In genomic region chr19:46784262-46785053, GRCh38 we compare ENCODE assay signal across 8 cellular contexts. TPM values are rescaled to one million over a fixed set of nuclear protein-coding genes. Genes with fewer than 3 reads are reported as not detected.
DNase-seq lines count a peak whose midpoint lies in the region; ATAC-seq, FAIRE-seq and TF ChIP-seq lines count a peak whose summit lies in the region.

No MANE protein-coding gene starts in this region.

- POLR2A ChIA-PET in A673 (lab: Charles Lee; ENCODE audit: low non-redundant PET), result interaction anchor here (0.6 kb wide), 1 partner anchor 460 kb away, joined by 3 read pairs; no protein-coding TSS in a partner anchor

- intact Hi-C loops in A673 (cut with micrococcal nuclease; ENCODE audit: unreplicated experiment), result loop anchor here (5.0 to 10.0 kb wide), 3 partner anchors 68 to 348 kb away; partner anchors contain the start of genes AP2S1, SAE1 and ZC3H4

- peak; percentile 82 for FAIRE-seq in GM12891 (lab: Jason Lieb, UNC)

- no TSS peak for BruUV-seq in A673 (replicated peaks; lab: Mats Ljungman, UMichigan)

- H3K27me3 ChIP-seq in A673 (replicated peaks; ENCODE audit: insufficient read depth, low read depth, low read length, poor library complexity) (no peaks in the 10 kb centered on the region), iPS-18a (ENCODE audit: control insufficient read depth, insufficient read depth, low read length) (peaks cover 3% of the 10 kb centered on the region)

- ATAC-seq in SK-N-SH treated with all-trans-retinoic acid at 6 μM for 48 hours (peak; percentile 33), HG03565 (IDR thresholded peaks at IDR 0.05; ENCODE audit: unreplicated experiment) (no peak)

- DNase-seq in A673 (ENCODE audit: low spot score) (peak; percentile 95), GM12891 (ENCODE audit: insufficient read length, low spot score) (peak; percentile 72), KG1 (lab: John Stamatoyannopoulos, UW) (peak; percentile 83), amniotic stem cell (lab: John Stamatoyannopoulos, UW) (peak; percentile 78)
- peak; percentile 47 to 69 (median 68) for DNase-seq in stimulated activated CD4-positive, alpha-beta T cell treated with anti-CD3 and anti-CD28 coated beads, Interleukin-12 subunit alpha, Interleukin-12 subunit beta, amount 100 ng/mL, for 48 hours (ENCODE audit: low read depth in 2 of 3, low spot score in 1 of 3)

- CTCF ChIA-PET in A673 (lab: Charles Lee), result interaction anchor here (0.6 to 0.7 kb wide), 2 partner anchors 18 to 509 kb away, joined by 3 read pairs; no protein-coding TSS in a partner anchor

- H3K9me3 ChIP-seq in A673 (ENCODE audit: low read depth, low read length, poor library complexity, severe bottlenecking) (no peaks in the 10 kb centered on the region), iPS-18a (ENCODE audit: control insufficient read depth, low read depth, low read length) (no peaks in the 10 kb centered on the region)

- peak overlapping the region; percentile 98 for H3K9ac ChIP-seq in iPS-18a (ENCODE audit: low read length)

- TF ChIP-seq POLR2A in GM12891 (IDR thresholded peaks at IDR 0.05; ENCODE audit: low read depth, low read length), result 0 out of 2 replicates have a peak, but pooled peaks have one; percentile 35

- H3K4me1 ChIP-seq in A673 (ENCODE audit: insufficient read depth, low read length, poor library complexity, severe bottlenecking) (peaks cover 24% of the 10 kb centered on the region), iPS-18a (ENCODE audit: control insufficient read depth, low read depth, low read length) (peaks cover 12% of the 10 kb centered on the region)

- H3K4me3 ChIP-seq in A673 (ENCODE audit: low read depth, low read length, poor library complexity, severe bottlenecking) (peak overlapping the region; percentile 99), iPS-18a (ENCODE audit: low read length) (peak overlapping the region; percentile 85)

- peak; percentile 54 for TF ChIP-seq CTCF in A673 (conservative IDR thresholded peaks at IDR 0.05; ENCODE audit: low read depth, low read length)

- H3K36me3 ChIP-seq in A673 (ENCODE audit: insufficient read depth, low read length, poor library complexity, severe bottlenecking) (peaks cover 57% of the 10 kb centered on the region), iPS-18a (ENCODE audit: control insufficient read depth, low read depth, low read length) (peaks cover 42% of the 10 kb centered on the region)

- peak overlapping the region; percentile 92 for H3K27ac ChIP-seq in A673 (ENCODE audit: low read depth, low read length, poor library complexity, severe bottlenecking)
- H3K27ac ChIP-seq in iPS-18a (ENCODE audit: low read length), result peak overlapping the region; percentile 87

TF ChIP-seq in GM12891, 5 proteins besides CTCF, POLR2A, EP300 and RAD21:
- TF ChIP-seq PAX5 (IDR thresholded peaks at IDR 0.05; ENCODE audit: insufficient read depth, low read length, severe bottlenecking) (no peak), POLR2AphosphoS5 (IDR thresholded peaks at IDR 0.05; ENCODE audit: low read depth, low read length) (peak; percentile 17), TAF1 (IDR thresholded peaks at IDR 0.05; ENCODE audit: low read depth, low read length) (no peak), SPI1 (IDR thresholded peaks at IDR 0.05; ENCODE audit: low read depth, low read length) (peak; percentile 65), POU2F2 (IDR thresholded peaks at IDR 0.05; ENCODE audit: low read depth, low read length) (peak; percentile 98)

TF ChIP-seq in SK-N-SH treated with all-trans-retinoic acid at 6 μM for 48 hours, 23 proteins besides CTCF, POLR2A, EP300 and RAD21:
- no peak for TF ChIP-seq RARB (CRISPR knock-in tag; IDR thresholded peaks at IDR 0.05)
- no peak for TF ChIP-seq ESRRG (CRISPR knock-in tag; IDR thresholded peaks at IDR 0.05)
- TF ChIP-seq SNAI2 (CRISPR knock-in tag; IDR thresholded peaks at IDR 0.05), result no peak
- no peak for TF ChIP-seq CREB5 (CRISPR knock-in tag; IDR thresholded peaks at IDR 0.05; ENCODE audit: low read depth)

RNA-seq across cellular contexts. Expression of gene SLC1A5, which starts 3.9 kb away (rescaled TPM):
- total RNA-seq in A673 (2021), result 283 and 295 TPM in 2 replicates
- polyA plus RNA-seq in GM12891 (2012; ENCODE audit: low read depth, missing spikeins), result 46.9 TPM

RNA-seq across cellular contexts. Expression of gene STRN4, which starts 38.2 kb away (rescaled TPM):
- 134 and 157 TPM in 2 replicates for total RNA-seq in A673 (2021)
- 27.3 TPM for polyA plus RNA-seq in GM12891 (2012; ENCODE audit: low read depth, missing spikeins)

RNA-seq across cellular contexts. Expression of gene FKRP, which starts 38.6 kb away (rescaled TPM):
- 23.6 and 26.1 TPM in 2 replicates for total RNA-seq in A673 (2021)
- 7.9 TPM for polyA plus RNA-seq in GM12891 (2012; ENCODE audit: low read depth, missing spikeins)
